ENCODE assay signal across 12 cellular contexts in the genomic region with DNA sequence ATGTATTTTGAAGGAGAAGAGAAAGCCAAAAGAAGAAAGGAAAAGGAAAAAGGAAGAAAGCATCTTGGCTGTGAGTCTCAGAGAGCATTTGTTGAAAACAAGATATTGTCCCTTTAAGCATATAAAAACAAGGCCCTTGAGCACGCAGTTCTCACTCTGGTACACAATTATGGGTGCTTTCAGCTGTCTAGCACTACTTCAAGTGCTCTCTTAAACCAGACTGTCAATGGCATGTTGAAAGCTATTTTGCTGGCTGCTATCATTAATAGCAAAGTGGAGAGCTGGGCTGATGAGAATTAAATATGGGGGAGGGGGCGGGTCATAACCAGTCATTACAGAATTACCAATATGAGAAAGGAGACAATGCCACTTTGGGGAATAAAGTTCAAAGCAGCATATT. TPM values are rescaled to one million over a fixed set of nuclear protein-coding genes. Genes with fewer than 3 reads are reported as not detected.
DNase-seq lines count a peak whose midpoint lies in the region; ATAC-seq and TF ChIP-seq lines count a peak whose summit lies in the region.
"Had no signal": no experiment of that assay in that cellular context is flagged by ENCODE, and none has a peak within 500 bp of the region (broad histone marks: within the 10 kb centered on the region; RNA-seq: fewer than 3 reads in every experiment).

No MANE protein-coding gene starts in this region.

- H3K36me3 ChIP-seq in tibial artery (peaks cover 0 to 53% (median 23%) of the 10 kb centered on the region in 3 donors), MM.1S (replicated peaks; ENCODE audit: insufficient read depth, low read length) (peaks cover 25% of the 10 kb centered on the region), esophagus squamous epithelium (peaks cover 5 to 92% (median 25%) of the 10 kb centered on the region in 3 donors)

- peaks cover 69% of the 10 kb centered on the region for H4K20me1 ChIP-seq in MM.1S (ENCODE audit: insufficient read depth, low read length)

- peak overlapping the region in 1 of 2 donors; percentile 5 for H3K27ac ChIP-seq in tibial artery
- H3K27ac ChIP-seq in MM.1S (ENCODE audit: low read length) = no peak overlapping the region
- peak overlapping the region in 1 of 4 donors; percentile 40 for H3K27ac ChIP-seq in esophagus squamous epithelium
- H3K27ac ChIP-seq: SK-N-MC had no signal

- intact Hi-C loops in left ventricle myocardium superior (cut with micrococcal nuclease) = no loop called here
- intact Hi-C loops in tibial artery (cut with DNase I; ENCODE audit: low total_unique reads) = no loop called here
- intact Hi-C loops in esophagus squamous epithelium (cut with DNase I) = no loop called here

- TF ChIP-seq CTCF in tibial artery (IDR thresholded peaks at IDR 0.05) = no peak
- TF ChIP-seq CTCF in MM.1S (IDR thresholded peaks at IDR 0.05; ENCODE audit: low read length) = no peak
- no peak for TF ChIP-seq CTCF in esophagus squamous epithelium (IDR thresholded peaks at IDR 0.05)

- H3F3A ChIP-seq in MM.1S (ENCODE audit: insufficient read depth, low read length) = peaks cover 15% of the 10 kb centered on the region; the same call in 1 of the 2 replicates

- no peaks in the 10 kb centered on the region for H3K9me3 ChIP-seq in tibial artery
- H3K9me3 ChIP-seq in MM.1S (replicated peaks; ENCODE audit: insufficient read depth, low read length) = no peaks in the 10 kb centered on the region
- no peaks in the 10 kb centered on the region for H3K9me3 ChIP-seq in esophagus squamous epithelium

- H2AFZ ChIP-seq in MM.1S (ENCODE audit: low read length) = no peak overlapping the region

- H3K4me2 ChIP-seq in MM.1S (ENCODE audit: low read depth, low read length) = no peak overlapping the region

- H3K4me3 ChIP-seq in tibial artery (peak overlapping the region; percentile 2 to 5), MM.1S (ENCODE audit: low read length) (no peak overlapping the region), esophagus squamous epithelium (no peak overlapping the region)
- H3K4me3 ChIP-seq: SK-N-MC had no signal

- WGBS in esophagus squamous epithelium, 2 donors = 69 to 100% methylated on average over 2 of the region's 2 CpGs

- no peak overlapping the region for H3K9ac ChIP-seq in MM.1S (ENCODE audit: low read length)

- H3K27me3 ChIP-seq in tibial artery (no peaks in the 10 kb centered on the region), MM.1S (replicated peaks; ENCODE audit: insufficient read depth, low read length) (no peaks in the 10 kb centered on the region), esophagus squamous epithelium (no peaks in the 10 kb centered on the region)

- peaks cover 0 to 53% (median 40%) of the 10 kb centered on the region in 4 donors for H3K4me1 ChIP-seq in tibial artery
- peaks cover 59% of the 10 kb centered on the region for H3K4me1 ChIP-seq in MM.1S (ENCODE audit: low read length)
- peaks cover 22 to 84% (median 43%) of the 10 kb centered on the region in 3 donors for H3K4me1 ChIP-seq in esophagus squamous epithelium

- DNase-seq in NCI-H1417 treated with DMSO at 0.1 percent for 48 hours (lab: John Stamatoyannopoulos, UW) (peak; percentile 75), NCI-H524 treated with DMSO at 0.1 percent for 48 hours (lab: John Stamatoyannopoulos, UW) (peak; percentile 89), left ventricle myocardium superior (no peak), tibial artery (no peak), MM.1S (no peak), esophagus squamous epithelium (lab: John Stamatoyannopoulos, UW) (no peak)
- DNase-seq: activated CD8-positive, alpha-beta T cell treated with anti-CD3 and anti-CD28 coated beads for 36 hours; activated gamma-delta T cell treated with Interleukin-2 at 50 U/mL for 16 hours; effector CD4-positive, alpha-beta T cell; MV-4-11 had no signal

- ATAC-seq in left ventricle myocardium superior (peak; percentile 84), HG03571 (IDR thresholded peaks at IDR 0.05; ENCODE audit: unreplicated experiment) (no peak)
- ATAC-seq: activated CD8-positive, alpha-beta T cell treated with anti-CD3 and anti-CD28 coated beads for 36 hours had no signal

- no peaks in the 10 kb centered on the region for H3K9me2 ChIP-seq in MM.1S (replicated peaks; ENCODE audit: insufficient read depth, low read length)

- TF ChIP-seq POLR2A in esophagus squamous epithelium (IDR thresholded peaks at IDR 0.05) = no peak

- peaks cover 99% of the 10 kb centered on the region for H3K79me2 ChIP-seq in MM.1S (ENCODE audit: low read length)

RNA-seq across cellular contexts. Expression of gene TLE3, which starts 9.3 kb away (rescaled TPM):
- total RNA-seq in left ventricle myocardium superior (12.8 TPM), esophagus squamous epithelium (100 to 1,000 TPM in 1 of 4 donors, 10 to 100 TPM in 3; 49.6 to 133 (median 64.4) TPM)

Comparison
In these comparisons a context has a peak if more than half of its experiments do, and no peak if none do; other contexts are left out.
1. DNase-seq: peak in NCI-H1417 treated with DMSO at 0.1 percent for 48 hours (single experiment) and NCI-H524 treated with DMSO at 0.1 percent for 48 hours (single experiment); none in left ventricle myocardium superior (single experiment), tibial artery (0 of 2), MM.1S (single experiment) and esophagus squamous epithelium (single experiment).
2. H3K4me3 ChIP-seq: peak in tibial artery (2 of 2); none in MM.1S (single experiment) and esophagus squamous epithelium (0 of 4).